ENCODE assay signal across 2 cellular contexts in the genomic region with DNA sequence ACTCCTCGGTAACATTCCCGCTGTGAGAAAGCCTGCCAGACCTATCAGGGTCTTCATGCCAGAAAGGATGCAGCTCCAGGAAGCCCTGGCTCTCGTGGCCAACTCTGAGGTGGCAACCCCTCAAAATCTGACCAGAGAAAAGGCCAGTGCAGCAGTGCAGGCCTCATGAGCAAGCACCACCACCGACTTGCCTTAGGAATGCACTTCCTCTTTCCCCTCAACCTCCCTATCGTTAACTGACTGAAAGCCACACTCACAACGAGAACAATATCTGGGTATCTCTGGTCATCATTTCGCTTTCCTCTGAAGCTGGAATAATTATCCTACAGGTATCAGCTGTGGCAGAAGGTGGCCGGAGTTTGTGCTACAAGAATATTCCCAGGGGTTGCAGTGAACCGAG.
TF ChIP-seq lines count a peak whose summit lies in the region.

No MANE protein-coding gene starts in this region.

TF ChIP-seq in K562, 482 proteins besides CTCF, POLR2A, EP300 and RAD21:
- TF ChIP-seq, protein P1, sequence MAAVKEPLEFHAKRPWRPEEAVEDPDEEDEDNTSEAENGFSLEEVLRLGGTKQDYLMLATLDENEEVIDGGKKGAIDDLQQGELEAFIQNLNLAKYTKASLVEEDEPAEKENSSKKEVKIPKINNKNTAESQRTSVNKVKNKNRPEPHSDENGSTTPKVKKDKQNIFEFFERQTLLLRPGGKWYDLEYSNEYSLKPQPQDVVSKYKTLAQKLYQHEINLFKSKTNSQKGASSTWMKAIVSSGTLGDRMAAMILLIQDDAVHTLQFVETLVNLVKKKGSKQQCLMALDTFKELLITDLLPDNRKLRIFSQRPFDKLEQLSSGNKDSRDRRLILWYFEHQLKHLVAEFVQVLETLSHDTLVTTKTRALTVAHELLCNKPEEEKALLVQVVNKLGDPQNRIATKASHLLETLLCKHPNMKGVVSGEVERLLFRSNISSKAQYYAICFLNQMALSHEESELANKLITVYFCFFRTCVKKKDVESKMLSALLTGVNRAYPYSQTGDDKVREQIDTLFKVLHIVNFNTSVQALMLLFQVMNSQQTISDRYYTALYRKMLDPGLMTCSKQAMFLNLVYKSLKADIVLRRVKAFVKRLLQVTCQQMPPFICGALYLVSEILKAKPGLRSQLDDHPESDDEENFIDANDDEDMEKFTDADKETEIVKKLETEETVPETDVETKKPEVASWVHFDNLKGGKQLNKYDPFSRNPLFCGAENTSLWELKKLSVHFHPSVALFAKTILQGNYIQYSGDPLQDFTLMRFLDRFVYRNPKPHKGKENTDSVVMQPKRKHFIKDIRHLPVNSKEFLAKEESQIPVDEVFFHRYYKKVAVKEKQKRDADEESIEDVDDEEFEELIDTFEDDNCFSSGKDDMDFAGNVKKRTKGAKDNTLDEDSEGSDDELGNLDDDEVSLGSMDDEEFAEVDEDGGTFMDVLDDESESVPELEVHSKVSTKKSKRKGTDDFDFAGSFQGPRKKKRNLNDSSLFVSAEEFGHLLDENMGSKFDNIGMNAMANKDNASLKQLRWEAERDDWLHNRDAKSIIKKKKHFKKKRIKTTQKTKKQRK (IDR thresholded peaks at IDR 0.05; ENCODE audit: borderline replicate concordance, low read depth, low read length): no peak
- peak; percentile 92 for TF ChIP-seq SPI1 (IDR thresholded peaks at IDR 0.05; ENCODE audit: borderline replicate concordance, low read depth, low read length)

TF ChIP-seq in GM23338, 12 proteins besides CTCF, POLR2A, EP300 and RAD21 (continued from another document):
- TF ChIP-seq, protein P2, sequence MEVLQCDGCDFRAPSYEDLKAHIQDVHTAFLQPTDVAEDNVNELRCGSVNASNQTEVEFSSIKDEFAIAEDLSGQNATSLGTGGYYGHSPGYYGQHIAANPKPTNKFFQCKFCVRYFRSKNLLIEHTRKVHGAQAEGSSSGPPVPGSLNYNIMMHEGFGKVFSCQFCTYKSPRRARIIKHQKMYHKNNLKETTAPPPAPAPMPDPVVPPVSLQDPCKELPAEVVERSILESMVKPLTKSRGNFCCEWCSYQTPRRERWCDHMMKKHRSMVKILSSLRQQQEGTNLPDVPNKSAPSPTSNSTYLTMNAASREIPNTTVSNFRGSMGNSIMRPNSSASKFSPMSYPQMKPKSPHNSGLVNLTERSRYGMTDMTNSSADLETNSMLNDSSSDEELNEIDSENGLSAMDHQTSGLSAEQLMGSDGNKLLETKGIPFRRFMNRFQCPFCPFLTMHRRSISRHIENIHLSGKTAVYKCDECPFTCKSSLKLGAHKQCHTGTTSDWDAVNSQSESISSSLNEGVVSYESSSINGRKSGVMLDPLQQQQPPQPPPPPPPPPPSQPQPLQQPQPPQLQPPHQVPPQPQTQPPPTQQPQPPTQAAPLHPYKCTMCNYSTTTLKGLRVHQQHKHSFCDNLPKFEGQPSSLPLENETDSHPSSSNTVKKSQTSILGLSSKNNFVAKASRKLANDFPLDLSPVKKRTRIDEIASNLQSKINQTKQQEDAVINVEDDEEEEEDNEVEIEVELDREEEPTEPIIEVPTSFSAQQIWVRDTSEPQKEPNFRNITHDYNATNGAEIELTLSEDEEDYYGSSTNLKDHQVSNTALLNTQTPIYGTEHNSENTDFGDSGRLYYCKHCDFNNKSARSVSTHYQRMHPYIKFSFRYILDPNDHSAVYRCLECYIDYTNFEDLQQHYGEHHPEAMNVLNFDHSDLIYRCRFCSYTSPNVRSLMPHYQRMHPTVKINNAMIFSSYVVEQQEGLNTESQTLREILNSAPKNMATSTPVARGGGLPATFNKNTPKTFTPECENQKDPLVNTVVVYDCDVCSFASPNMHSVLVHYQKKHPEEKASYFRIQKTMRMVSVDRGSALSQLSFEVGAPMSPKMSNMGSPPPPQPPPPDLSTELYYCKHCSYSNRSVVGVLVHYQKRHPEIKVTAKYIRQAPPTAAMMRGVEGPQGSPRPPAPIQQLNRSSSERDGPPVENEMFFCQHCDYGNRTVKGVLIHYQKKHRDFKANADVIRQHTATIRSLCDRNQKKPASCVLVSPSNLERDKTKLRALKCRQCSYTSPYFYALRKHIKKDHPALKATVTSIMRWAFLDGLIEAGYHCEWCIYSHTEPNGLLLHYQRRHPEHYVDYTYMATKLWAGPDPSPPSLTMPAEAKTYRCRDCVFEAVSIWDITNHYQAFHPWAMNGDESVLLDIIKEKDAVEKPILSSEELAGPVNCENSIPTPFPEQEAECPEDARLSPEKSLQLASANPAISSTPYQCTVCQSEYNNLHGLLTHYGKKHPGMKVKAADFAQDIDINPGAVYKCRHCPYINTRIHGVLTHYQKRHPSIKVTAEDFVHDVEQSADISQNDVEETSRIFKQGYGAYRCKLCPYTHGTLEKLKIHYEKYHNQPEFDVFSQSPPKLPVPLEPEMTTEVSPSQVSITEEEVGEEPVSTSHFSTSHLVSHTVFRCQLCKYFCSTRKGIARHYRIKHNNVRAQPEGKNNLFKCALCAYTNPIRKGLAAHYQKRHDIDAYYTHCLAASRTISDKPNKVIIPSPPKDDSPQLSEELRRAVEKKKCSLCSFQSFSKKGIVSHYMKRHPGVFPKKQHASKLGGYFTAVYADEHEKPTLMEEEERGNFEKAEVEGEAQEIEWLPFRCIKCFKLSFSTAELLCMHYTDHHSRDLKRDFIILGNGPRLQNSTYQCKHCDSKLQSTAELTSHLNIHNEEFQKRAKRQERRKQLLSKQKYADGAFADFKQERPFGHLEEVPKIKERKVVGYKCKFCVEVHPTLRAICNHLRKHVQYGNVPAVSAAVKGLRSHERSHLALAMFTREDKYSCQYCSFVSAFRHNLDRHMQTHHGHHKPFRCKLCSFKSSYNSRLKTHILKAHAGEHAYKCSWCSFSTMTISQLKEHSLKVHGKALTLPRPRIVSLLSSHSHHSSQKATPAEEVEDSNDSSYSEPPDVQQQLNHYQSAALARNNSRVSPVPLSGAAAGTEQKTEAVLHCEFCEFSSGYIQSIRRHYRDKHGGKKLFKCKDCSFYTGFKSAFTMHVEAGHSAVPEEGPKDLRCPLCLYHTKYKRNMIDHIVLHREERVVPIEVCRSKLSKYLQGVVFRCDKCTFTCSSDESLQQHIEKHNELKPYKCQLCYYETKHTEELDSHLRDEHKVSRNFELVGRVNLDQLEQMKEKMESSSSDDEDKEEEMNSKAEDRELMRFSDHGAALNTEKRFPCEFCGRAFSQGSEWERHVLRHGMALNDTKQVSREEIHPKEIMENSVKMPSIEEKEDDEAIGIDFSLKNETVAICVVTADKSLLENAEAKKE (CRISPR knock-in tag; IDR thresholded peaks at IDR 0.05): no peak
- TF ChIP-seq EZH2phosphoT487 (IDR thresholded peaks at IDR 0.05; ENCODE audit: unreplicated experiment): no peak
- TF ChIP-seq, protein P3, sequence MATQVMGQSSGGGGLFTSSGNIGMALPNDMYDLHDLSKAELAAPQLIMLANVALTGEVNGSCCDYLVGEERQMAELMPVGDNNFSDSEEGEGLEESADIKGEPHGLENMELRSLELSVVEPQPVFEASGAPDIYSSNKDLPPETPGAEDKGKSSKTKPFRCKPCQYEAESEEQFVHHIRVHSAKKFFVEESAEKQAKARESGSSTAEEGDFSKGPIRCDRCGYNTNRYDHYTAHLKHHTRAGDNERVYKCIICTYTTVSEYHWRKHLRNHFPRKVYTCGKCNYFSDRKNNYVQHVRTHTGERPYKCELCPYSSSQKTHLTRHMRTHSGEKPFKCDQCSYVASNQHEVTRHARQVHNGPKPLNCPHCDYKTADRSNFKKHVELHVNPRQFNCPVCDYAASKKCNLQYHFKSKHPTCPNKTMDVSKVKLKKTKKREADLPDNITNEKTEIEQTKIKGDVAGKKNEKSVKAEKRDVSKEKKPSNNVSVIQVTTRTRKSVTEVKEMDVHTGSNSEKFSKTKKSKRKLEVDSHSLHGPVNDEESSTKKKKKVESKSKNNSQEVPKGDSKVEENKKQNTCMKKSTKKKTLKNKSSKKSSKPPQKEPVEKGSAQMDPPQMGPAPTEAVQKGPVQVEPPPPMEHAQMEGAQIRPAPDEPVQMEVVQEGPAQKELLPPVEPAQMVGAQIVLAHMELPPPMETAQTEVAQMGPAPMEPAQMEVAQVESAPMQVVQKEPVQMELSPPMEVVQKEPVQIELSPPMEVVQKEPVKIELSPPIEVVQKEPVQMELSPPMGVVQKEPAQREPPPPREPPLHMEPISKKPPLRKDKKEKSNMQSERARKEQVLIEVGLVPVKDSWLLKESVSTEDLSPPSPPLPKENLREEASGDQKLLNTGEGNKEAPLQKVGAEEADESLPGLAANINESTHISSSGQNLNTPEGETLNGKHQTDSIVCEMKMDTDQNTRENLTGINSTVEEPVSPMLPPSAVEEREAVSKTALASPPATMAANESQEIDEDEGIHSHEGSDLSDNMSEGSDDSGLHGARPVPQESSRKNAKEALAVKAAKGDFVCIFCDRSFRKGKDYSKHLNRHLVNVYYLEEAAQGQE (IDR thresholded peaks at IDR 0.05; ENCODE audit: unreplicated experiment): no peak
- no peak for TF ChIP-seq NANOG (IDR thresholded peaks at IDR 0.05; ENCODE audit: borderline replicate concordance)
- no peak for TF ChIP-seq ZNF114 (CRISPR knock-in tag; IDR thresholded peaks at IDR 0.05)
- TF ChIP-seq, protein P4, sequence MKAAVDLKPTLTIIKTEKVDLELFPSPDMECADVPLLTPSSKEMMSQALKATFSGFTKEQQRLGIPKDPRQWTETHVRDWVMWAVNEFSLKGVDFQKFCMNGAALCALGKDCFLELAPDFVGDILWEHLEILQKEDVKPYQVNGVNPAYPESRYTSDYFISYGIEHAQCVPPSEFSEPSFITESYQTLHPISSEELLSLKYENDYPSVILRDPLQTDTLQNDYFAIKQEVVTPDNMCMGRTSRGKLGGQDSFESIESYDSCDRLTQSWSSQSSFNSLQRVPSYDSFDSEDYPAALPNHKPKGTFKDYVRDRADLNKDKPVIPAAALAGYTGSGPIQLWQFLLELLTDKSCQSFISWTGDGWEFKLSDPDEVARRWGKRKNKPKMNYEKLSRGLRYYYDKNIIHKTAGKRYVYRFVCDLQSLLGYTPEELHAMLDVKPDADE (IDR thresholded peaks at IDR 0.05): no peak
- TF ChIP-seq CREB1 (CRISPR knock-in tag; IDR thresholded peaks at IDR 0.05; ENCODE audit: low read depth): no peak
- no peak for TF ChIP-seq STAT1 (IDR thresholded peaks at IDR 0.05; ENCODE audit: unreplicated experiment)
- TF ChIP-seq EZH2 (IDR thresholded peaks at IDR 0.05; ENCODE audit: low read depth, unreplicated experiment): no peak
- TF ChIP-seq ZNF331 (CRISPR knock-in tag; IDR thresholded peaks at IDR 0.05; ENCODE audit: low read depth): no peak
- TF ChIP-seq POLR2AphosphoS5 (IDR thresholded peaks at IDR 0.05; ENCODE audit: low read depth): no peak
